Comparison of ENCODE assay signal across 21 cellular contexts in the genomic region with DNA sequence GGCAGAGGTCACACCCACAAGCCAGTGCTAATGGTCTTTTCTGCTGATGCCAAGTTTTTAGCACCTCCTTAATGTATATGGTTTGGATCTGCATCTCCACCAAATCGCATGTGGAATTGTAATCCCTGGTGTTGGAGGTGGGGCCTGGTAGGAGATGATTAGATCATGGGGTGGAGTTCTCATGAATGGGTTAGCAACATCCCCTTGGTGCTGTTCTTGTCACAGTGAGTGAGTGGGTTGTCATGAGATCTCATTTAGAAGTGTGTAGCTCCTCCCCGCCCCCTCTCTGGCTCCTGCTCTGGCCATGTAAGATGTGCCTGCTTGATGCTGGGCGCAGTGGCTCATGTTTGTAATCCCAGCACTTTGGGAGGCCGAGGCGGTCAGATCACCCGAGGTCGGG. TPM values are rescaled to one million over a fixed set of nuclear protein-coding genes. Genes with fewer than 3 reads are reported as not detected.
DNase-seq lines count a peak whose midpoint lies in the region; ATAC-seq and TF ChIP-seq lines count a peak whose summit lies in the region.
"Had no signal": no experiment of that assay in that cellular context is flagged by ENCODE, and none has a peak within 500 bp of the region (broad histone marks: within the 10 kb centered on the region; RNA-seq: fewer than 3 reads in every experiment).

No MANE protein-coding gene starts in this region.

- H3K9ac ChIP-seq in OCI-LY3 (ENCODE audit: low read length): peak overlapping the region; percentile 55; the same call in 1 of the 2 replicates

- H3K27ac ChIP-seq in CD4-positive, CD25-positive, alpha-beta regulatory T cell (ENCODE audit: insufficient read depth, low read length, poor library complexity, severe bottlenecking): no peak overlapping the region
- H3K27ac ChIP-seq in OCI-LY3 (ENCODE audit: low read length): peak overlapping the region; percentile 85
- H3K27ac ChIP-seq: SJCRH30 had no signal

- peaks cover 0 to 10% (median 2%) of the 10 kb centered on the region in 7 donors for H3K9me3 Mint-ChIP-seq in CD4-positive, CD25-positive, alpha-beta regulatory T cell
- peaks cover 18% of the 10 kb centered on the region for H3K9me3 Mint-ChIP-seq in dendritic cell treated with granulocyte-macrophage colony-stimulating factor and Interleukin-4, amounts not matched to agents 40 ng/mL and 50 ng/mL, for 4 days

- H3K27ac Mint-ChIP-seq in CD4-positive, CD25-positive, alpha-beta regulatory T cell: no peak overlapping the region
- peak overlapping the region; percentile 12 for H3K27ac Mint-ChIP-seq in dendritic cell treated with granulocyte-macrophage colony-stimulating factor and Interleukin-4, amounts not matched to agents 40 ng/mL and 50 ng/mL, for 4 days

- ATAC-seq in CD4-positive, CD25-positive, alpha-beta regulatory T cell (ENCODE audit: low read depth in 2 of 2): no peak

- peaks cover 24% of the 10 kb centered on the region for H3K4me1 ChIP-seq in CD4-positive, CD25-positive, alpha-beta regulatory T cell (ENCODE audit: control insufficient read depth, insufficient read depth, low read length, poor library complexity, severe bottlenecking)
- H3K4me1 ChIP-seq in OCI-LY3 (ENCODE audit: low read length) (peaks cover 41% of the 10 kb centered on the region), HAP-1 (peaks cover 8% of the 10 kb centered on the region)
- H3K4me1 ChIP-seq: BE2C, SJCRH30 had no signal

- peak overlapping the region; percentile 88 for H3K4me3 ChIP-seq in CD4-positive, CD25-positive, alpha-beta regulatory T cell (ENCODE audit: low read depth, low read length)
- H3K4me3 ChIP-seq in OCI-LY3 (ENCODE audit: low read length) (peak overlapping the region; percentile 53), HAP-1 (no peak overlapping the region)
- H3K4me3 ChIP-seq: SJCRH30 had no signal

- H3K27me3 Mint-ChIP-seq in CD4-positive, CD25-positive, alpha-beta regulatory T cell: peaks cover 5% of the 10 kb centered on the region
- no peaks in the 10 kb centered on the region for H3K27me3 Mint-ChIP-seq in dendritic cell treated with granulocyte-macrophage colony-stimulating factor and Interleukin-4, amounts not matched to agents 40 ng/mL and 50 ng/mL, for 4 days

- H3K36me3 ChIP-seq in CD4-positive, CD25-positive, alpha-beta regulatory T cell (ENCODE audit: control insufficient read depth, insufficient read depth, low read length): no peaks in the 10 kb centered on the region
- peaks cover under 1% of the 10 kb centered on the region for H3K36me3 ChIP-seq in OCI-LY3 (replicated peaks; ENCODE audit: low read depth, low read length)
- no peaks in the 10 kb centered on the region for H3K36me3 ChIP-seq in HAP-1 (replicated peaks)
- H3K36me3 ChIP-seq: BE2C, SJCRH30 had no signal

- no peak overlapping the region for H3K4me3 Mint-ChIP-seq in CD4-positive, CD25-positive, alpha-beta regulatory T cell
- H3K4me3 Mint-ChIP-seq in dendritic cell treated with granulocyte-macrophage colony-stimulating factor and Interleukin-4, amounts not matched to agents 40 ng/mL and 50 ng/mL, for 4 days: no peak overlapping the region

- H3K9me3 ChIP-seq in CD4-positive, CD25-positive, alpha-beta regulatory T cell (ENCODE audit: control insufficient read depth in 2 of 2, low read length in 2 of 2): peaks cover under 1 to 5% of the 10 kb centered on the region in 2 experiments
- H3K9me3 ChIP-seq in OCI-LY3 (ENCODE audit: insufficient read depth, low read length) (peaks cover 10% of the 10 kb centered on the region; the same call in 1 of the 2 replicates), HAP-1 (no peaks in the 10 kb centered on the region; the same call in 1 of the 2 replicates)
- H3K9me3 ChIP-seq: BE2C had no signal

- peak overlapping the region; percentile 74 for H3K4me2 ChIP-seq in OCI-LY3 (ENCODE audit: low read length)

- in situ Hi-C loops in HAP-1 (cut with MboI; ENCODE audit: low sequenced_read_pairs): no loop called here

- H3K4me1 Mint-ChIP-seq in CD4-positive, CD25-positive, alpha-beta regulatory T cell: peaks cover 10 to 40% (median 20%) of the 10 kb centered on the region in 4 donors
- peaks cover 34% of the 10 kb centered on the region for H3K4me1 Mint-ChIP-seq in dendritic cell treated with granulocyte-macrophage colony-stimulating factor and Interleukin-4, amounts not matched to agents 40 ng/mL and 50 ng/mL, for 4 days (ENCODE audit: low read depth)

- no peaks in the 10 kb centered on the region for H3K79me2 ChIP-seq in OCI-LY3 (ENCODE audit: low read length)

- H3K36me3 Mint-ChIP-seq in CD4-positive, CD25-positive, alpha-beta regulatory T cell: peaks cover 2% of the 10 kb centered on the region
- peaks cover under 1% of the 10 kb centered on the region for H3K36me3 Mint-ChIP-seq in dendritic cell treated with granulocyte-macrophage colony-stimulating factor and Interleukin-4, amounts not matched to agents 40 ng/mL and 50 ng/mL, for 4 days (ENCODE audit: low read depth)

- H2AFZ ChIP-seq in OCI-LY3 (ENCODE audit: low read depth, low read length): peak overlapping the region; percentile 35; the same call in 1 of the 2 replicates

- H4K20me1 ChIP-seq in OCI-LY3 (ENCODE audit: insufficient read depth, low read length): no peaks in the 10 kb centered on the region

- TF ChIP-seq CTCF in OCI-LY3 (IDR thresholded peaks at IDR 0.05; ENCODE audit: low read depth, low read length): no peak

- intact Hi-C loops in dendritic cell treated with granulocyte-macrophage colony-stimulating factor and Interleukin-4, amounts not matched to agents 40 ng/mL and 50 ng/mL, for 4 days (cut with micrococcal nuclease): loop anchor here (1.0 kb wide), 1 partner anchor 124 kb away; no protein-coding TSS in a partner anchor
- intact Hi-C loops in posterior cingulate gyrus (cut with DNase I): no loop called here

- peak; percentile 13 for DNase-seq in activated CD4-positive, alpha-beta T cell treated with anti-CD3 and anti-CD28 coated beads for 48 hours
- DNase-seq in activated CD4-positive, alpha-beta T cell treated with anti-CD3 and anti-CD28 coated beads, Interleukin-2, amount 50 U/mL, for 1 hour: no peak
- DNase-seq in CD4-positive, CD25-positive, alpha-beta regulatory T cell: no peak
- no peak for DNase-seq in posterior cingulate gyrus
- no peak for DNase-seq in HAP-1 (ENCODE audit: low spot score in 2 of 2)
- DNase-seq in NCI-H748 treated with DMSO at 0.1 percent for 48 hours (lab: John Stamatoyannopoulos, UW): no peak
- DNase-seq: 8988T, ACHN, BE2C, DMS153, DND-41, KG1, NCI-H1048, NCI-H1417, NCI-H1694, NCI-H2029 treated with DMSO at 0.1 percent for 48 hours, NCI-H446 treated with DMSO at 0.1 percent for 48 hours, NCI-H526, SJCRH30 had no signal

- no peaks in the 10 kb centered on the region for H3K27me3 ChIP-seq in CD4-positive, CD25-positive, alpha-beta regulatory T cell (ENCODE audit: control insufficient read depth, insufficient read depth, low read length)
- H3K27me3 ChIP-seq in OCI-LY3 (ENCODE audit: low read depth, low read length) (peaks cover 16% of the 10 kb centered on the region; the same call in 1 of the 2 replicates), HAP-1 (ENCODE audit: low read depth) (no peaks in the 10 kb centered on the region)
- H3K27me3 ChIP-seq: BE2C, SJCRH30 had no signal

RNA-seq across cellular contexts. Expression of gene KLHL6, which starts 37.3 kb away (rescaled TPM):
- total RNA-seq in CD4-positive, CD25-positive, alpha-beta regulatory T cell: 48.2 TPM
- polyA plus RNA-seq in CD4-positive, CD25-positive, alpha-beta regulatory T cell: 10 to 100 TPM; 17.8 to 21.8 (median 19.3) TPM
- total RNA-seq: SJCRH30 had no signal

RNA-seq across cellular contexts. Expression of gene KLHL24, which starts 42.6 kb away (rescaled TPM):
- total RNA-seq in CD4-positive, CD25-positive, alpha-beta regulatory T cell: 144 TPM
- 10 to 100 TPM; 37.0 to 72.4 (median 62.9) TPM for polyA plus RNA-seq in CD4-positive, CD25-positive, alpha-beta regulatory T cell
